ENCODE assay signal across 23 cellular contexts in genomic region chr2:74772071-74772470, GRCh38.
"Had no signal": no experiment of that assay in that cellular context is flagged by ENCODE, and none has a peak within 500 bp of the region (broad histone marks: within the 10 kb centered on the region; RNA-seq: fewer than 3 reads in every experiment).

No MANE protein-coding gene starts in this region.

- H3K4me3 ChIP-seq: coronary artery, heart left ventricle, lower lobe of right lung, sigmoid colon, spleen, thoracic aorta, vagina had no signal

- H3K9me3 ChIP-seq: heart left ventricle, lower lobe of right lung, sigmoid colon, spleen, thoracic aorta, vagina had no signal

- DNase-seq: activated CD4-positive, alpha-beta T cell treated with anti-CD3 and anti-CD28 coated beads, Interleukin-2, amount 10 ng/mL, durations not matched to agents 7 days and 5 days; activated CD8-positive, alpha-beta T cell treated with anti-CD3 and anti-CD28 coated beads, Interleukin-2, amount 10 ng/mL, durations not matched to agents 7 days and 5 days; activated gamma-delta T cell; activated naive CD4-positive, alpha-beta T cell treated with anti-CD3 and anti-CD28 coated beads, Interleukin-2, amount 50 U/mL, for 16 hours; activated naive CD8-positive, alpha-beta T cell treated with anti-CD3 and anti-CD28 coated beads, Interleukin-2, amount 50 U/mL, for 24 hours; anterior cingulate cortex; effector CD4-positive, alpha-beta T cell; heart left ventricle; lower lobe of right lung; mesendoderm; naive B cell; retina; sigmoid colon; spleen; stimulated activated CD4-positive, alpha-beta T cell treated with anti-CD3 and anti-CD28 coated beads, Interleukin-4, amount 100 ng/mL, for 1 hour; stimulated activated naive CD4-positive, alpha-beta T cell; T-cell had no signal

- H3K36me3 ChIP-seq: heart left ventricle, lower lobe of right lung, sigmoid colon, spleen, thoracic aorta, vagina had no signal

- ATAC-seq: activated CD4-positive, CD25-positive, alpha-beta regulatory T cell treated with anti-CD3 and anti-CD28 coated beads, Interleukin-2, amount 50 U/mL, for 24 hours; activated CD8-positive, alpha-beta T cell treated with anti-CD3 and anti-CD28 coated beads, Interleukin-2, amount 10 ng/mL, durations not matched to agents 7 days and 5 days; activated naive CD8-positive, alpha-beta T cell treated with anti-CD3 and anti-CD28 coated beads, Interleukin-2, amount 50 U/mL, for 24 hours; esophagus mucosa; heart left ventricle; lower lobe of right lung; T-cell had no signal

- H3K27me3 ChIP-seq: heart left ventricle, sigmoid colon, spleen, vagina had no signal

- H3K4me1 ChIP-seq: spleen, vagina had no signal

- H3K27ac ChIP-seq: coronary artery, heart left ventricle, lower lobe of right lung, sigmoid colon, spleen, vagina, VCaP had no signal
